Comparison of ENCODE assay signal across 8 cellular contexts in genomic region chr12:57521475-57522018, GRCh38. TPM values are rescaled to one million over a fixed set of nuclear protein-coding genes. Genes with fewer than 3 reads are reported as not detected.
DNase-seq lines count a peak whose midpoint lies in the region; ATAC-seq, FAIRE-seq and TF ChIP-seq lines count a peak whose summit lies in the region.

No MANE protein-coding gene starts in this region.

- peak overlapping the region; percentile 93 for H2AFZ ChIP-seq in IMR-90 (replicated peaks; ENCODE audit: low read length, poor library complexity)

- H3K4me3 Mint-ChIP-seq in activated CD4-positive, alpha-beta memory T cell treated with anti-CD3 and anti-CD28 coated beads for 36 hours, result peak overlapping the region; percentile 94
- peak overlapping the region; percentile 88 for H3K4me3 Mint-ChIP-seq in natural killer cell treated with Interleukin-12 subunit alpha and Interleukin-12 subunit beta and Interleukin-15 and Interleukin-18, amount 100 ng/mL, for 72 hours

- DNase-seq in AG10803 (ENCODE audit: low read depth), result peak; percentile 52
- peak; percentile 61 for DNase-seq in IMR-90
- no peak for DNase-seq in activated CD4-positive, alpha-beta memory T cell treated with anti-CD3 and anti-CD28 coated beads for 36 hours
- DNase-seq in epithelial cell of prostate (ENCODE audit: low read depth, low spot score), result peak; percentile 20
- DNase-seq in natural killer cell treated with Interleukin-12 subunit alpha and Interleukin-12 subunit beta and Interleukin-15 and Interleukin-18, amount 100 ng/mL, for 72 hours (ENCODE audit: low spot score), result no peak
- DNase-seq in RCC 7860 (ENCODE audit: low spot score), result no peak
- DNase-seq in D341Med (ENCODE audit: low spot score), result no peak
- no peak for DNase-seq in stimulated activated CD4-positive, alpha-beta T cell treated with anti-CD3 and anti-CD28 coated beads, Interleukin-15, amount 100 ng/mL, for 24 hours

- peaks cover 55% of the 10 kb centered on the region for H3K4me1 Mint-ChIP-seq in activated CD4-positive, alpha-beta memory T cell treated with anti-CD3 and anti-CD28 coated beads for 36 hours (ENCODE audit: low read depth)
- peaks cover 56 to 66% of the 10 kb centered on the region in 2 donors for H3K4me1 Mint-ChIP-seq in natural killer cell treated with Interleukin-12 subunit alpha and Interleukin-12 subunit beta and Interleukin-15 and Interleukin-18, amount 100 ng/mL, for 72 hours (ENCODE audit: low read depth in 2 of 2)

- dilution Hi-C loops in IMR-90 (cut with HindIII; ENCODE audit: low sequenced_read_pairs, unreplicated experiment), result no loop called here

- ATAC-seq in IMR-90 (ENCODE audit: low read depth), result no peak
- no peak for ATAC-seq in natural killer cell treated with Interleukin-12 subunit alpha and Interleukin-12 subunit beta and Interleukin-15 and Interleukin-18, amount 100 ng/mL, for 72 hours

- TF ChIP-seq RAD21 in IMR-90 (IDR thresholded peaks at IDR 0.05; ENCODE audit: low read length), result no peak

- H3K9me1 ChIP-seq in IMR-90 (ENCODE audit: insufficient read depth, low read length), result peaks cover 14% of the 10 kb centered on the region

- no peak for TF ChIP-seq CTCF in AG10803 (conservative IDR thresholded peaks at IDR 0.05; ENCODE audit: low read length)
- no peak; the same call in 1 of the 2 replicates for TF ChIP-seq CTCF in IMR-90 (conservative IDR thresholded peaks at IDR 0.05; ENCODE audit: low read depth, low read length)

- H2BK15ac ChIP-seq in IMR-90 (ENCODE audit: low read depth, low read length), result peak overlapping the region; percentile 81

- WGBS in IMR-90 (ENCODE audit: extremely low coverage in 2 of 2, insufficient read length in 1 of 2), 2 experiments, result 40% methylated on average over 5 of the region's 20 CpGs; no CpG with 5 or more reads in 1 of the 2 experiments

- H2AK5ac ChIP-seq in IMR-90 (ENCODE audit: low read depth, low read length), result peak overlapping the region; percentile 100

- in situ Hi-C loops in IMR-90 (cut with MboI; ENCODE audit: low sequenced_read_pairs), result no loop called here

- peak overlapping the region; percentile 100 for H3K27ac Mint-ChIP-seq in activated CD4-positive, alpha-beta memory T cell treated with anti-CD3 and anti-CD28 coated beads for 36 hours
- peak overlapping the region; percentile 98 to 100 for H3K27ac Mint-ChIP-seq in natural killer cell treated with Interleukin-12 subunit alpha and Interleukin-12 subunit beta and Interleukin-15 and Interleukin-18, amount 100 ng/mL, for 72 hours

- peak overlapping the region; percentile 85 for H4K5ac ChIP-seq in IMR-90 (ENCODE audit: low read depth, low read length)

- peak overlapping the region; percentile 94 for H3K18ac ChIP-seq in IMR-90 (ENCODE audit: low read depth, low read length)

- H3K9ac ChIP-seq in IMR-90 (ENCODE audit: low read depth, low read length), result peak overlapping the region; percentile 57

- CTCF ChIA-PET in IMR-90 (lab: Yijun Ruan, JAX), result no interaction called here
- CTCF ChIA-PET in activated CD4-positive, alpha-beta memory T cell treated with anti-CD3 and anti-CD28 coated beads for 36 hours (lab: Charles Lee), result interaction anchor here (1.1 kb wide), 1 partner anchor 172 kb away, joined by 4 read pairs; no protein-coding TSS in a partner anchor

- H3K27ac ChIP-seq in IMR-90 (ENCODE audit: insufficient read depth, low read length) (peak overlapping the region; percentile 88), epithelial cell of prostate (peak overlapping the region; percentile 98)

- POLR2A ChIA-PET in IMR-90 (lab: Charles Lee; ENCODE audit: unreplicated experiment), result no interaction called here
- POLR2A ChIA-PET in activated CD4-positive, alpha-beta memory T cell treated with anti-CD3 and anti-CD28 coated beads for 36 hours (lab: Charles Lee), result interaction anchor here (0.9 kb wide), 1 partner anchor 89 kb away, joined by 3 read pairs; no protein-coding TSS in a partner anchor

- peaks cover 38% of the 10 kb centered on the region for H3K36me3 Mint-ChIP-seq in activated CD4-positive, alpha-beta memory T cell treated with anti-CD3 and anti-CD28 coated beads for 36 hours
- peaks cover 24% of the 10 kb centered on the region for H3K36me3 Mint-ChIP-seq in natural killer cell treated with Interleukin-12 subunit alpha and Interleukin-12 subunit beta and Interleukin-15 and Interleukin-18, amount 100 ng/mL, for 72 hours

- FAIRE-seq in RCC 7860 (lab: Jason Lieb, UNC), result no peak

- H2BK5ac ChIP-seq in IMR-90 (ENCODE audit: low read depth, low read length, poor library complexity, severe bottlenecking), result peak overlapping the region; percentile 98

- no peaks in the 10 kb centered on the region for H3K9me3 ChIP-seq in IMR-90 (ENCODE audit: control insufficient read depth, insufficient read depth, low read length)

- peak overlapping the region; percentile 99 for H2BK120ac ChIP-seq in IMR-90 (ENCODE audit: low read depth, low read length)

- no TSS peak for BruUV-seq in IMR-90 (replicated peaks; lab: Mats Ljungman, UMichigan)

- no peaks in the 10 kb centered on the region for H3K27me3 ChIP-seq in IMR-90 (ENCODE audit: control insufficient read depth, insufficient read depth, low read length)

- peaks cover 41% of the 10 kb centered on the region for H3K36me3 ChIP-seq in IMR-90 (ENCODE audit: control insufficient read depth, insufficient read depth, low read length)

- H3K4me3 ChIP-seq in AG10803 (ENCODE audit: low read length), result peak overlapping the region; percentile 61
- no peak overlapping the region for H3K4me3 ChIP-seq in IMR-90 (ENCODE audit: insufficient read depth, low read depth, low read length)

- peak overlapping the region; percentile 100 for H2AK9ac ChIP-seq in IMR-90 (replicated peaks; ENCODE audit: low read depth, low read length, poor library complexity)

- peak overlapping the region; percentile 82 for H3K56ac ChIP-seq in IMR-90 (ENCODE audit: extremely low read depth, insufficient read depth, low read length)

- no peak for TF ChIP-seq POLR2A in IMR-90 (IDR thresholded peaks at IDR 0.05; ENCODE audit: low read depth, low read length)

- H3K14ac ChIP-seq in IMR-90 (replicated peaks; ENCODE audit: low read depth, low read length), result peak overlapping the region; percentile 100

- H4K20me1 ChIP-seq in IMR-90 (ENCODE audit: insufficient read depth, low read length), result peaks cover 60% of the 10 kb centered on the region

- intact Hi-C loops in IMR-90 (cut with micrococcal nuclease), result no loop called here
- intact Hi-C loops in activated CD4-positive, alpha-beta memory T cell treated with anti-CD3 and anti-CD28 coated beads for 36 hours (cut with micrococcal nuclease), result loop anchor here (1.0 to 5.0 kb wide), 8 partner anchors 26 to 443 kb away; partner anchors contain the start of genes CDK4, DCTN2, NEMP1 and TSPAN31

- H3K4ac ChIP-seq in IMR-90 (ENCODE audit: low read depth, low read length), result peak overlapping the region; percentile 100

- H3K79me1 ChIP-seq in IMR-90 (ENCODE audit: low read depth in 1 of 2, low read length in 2 of 2), result peaks cover 18 to 79% of the 10 kb centered on the region in 2 experiments

- H4K8ac ChIP-seq in IMR-90 (ENCODE audit: low read depth in 2 of 2, low read length in 2 of 2), result peak overlapping the region; percentile 69 to 100

- H3K9me3 Mint-ChIP-seq in activated CD4-positive, alpha-beta memory T cell treated with anti-CD3 and anti-CD28 coated beads for 36 hours, result no peaks in the 10 kb centered on the region
- no peaks in the 10 kb centered on the region for H3K9me3 Mint-ChIP-seq in natural killer cell treated with Interleukin-12 subunit alpha and Interleukin-12 subunit beta and Interleukin-15 and Interleukin-18, amount 100 ng/mL, for 72 hours

- H4K91ac ChIP-seq in IMR-90 (ENCODE audit: insufficient read depth, low read depth, low read length), result peak overlapping the region; percentile 96

- no peaks in the 10 kb centered on the region for H3K27me3 Mint-ChIP-seq in activated CD4-positive, alpha-beta memory T cell treated with anti-CD3 and anti-CD28 coated beads for 36 hours
- H3K27me3 Mint-ChIP-seq in natural killer cell treated with Interleukin-12 subunit alpha and Interleukin-12 subunit beta and Interleukin-15 and Interleukin-18, amount 100 ng/mL, for 72 hours, result no peaks in the 10 kb centered on the region

- H3K4me1 ChIP-seq in IMR-90 (ENCODE audit: control insufficient read depth, insufficient read depth, low read length), result peaks cover 22% of the 10 kb centered on the region

- H3K23ac ChIP-seq in IMR-90 (ENCODE audit: low read depth, low read length), result peak overlapping the region; percentile 100

- peak overlapping the region; percentile 90 for H2BK20ac ChIP-seq in IMR-90 (ENCODE audit: low read depth, low read length)

- peak overlapping the region; percentile 65; the same call in 1 of the 2 replicates for H3K4me2 ChIP-seq in IMR-90 (ENCODE audit: low read depth, low read length)

RNA-seq across cellular contexts. Expression of gene MBD6, which starts 1.1 kb away (rescaled TPM):
- 0.90 and 1.4 TPM in 2 replicates for total RNA-seq in IMR-90 (2012; rRNA removed)
- 7.9 and 9.3 TPM in 2 replicates for polyA plus RNA-seq in IMR-90 (2012; rRNA removed)
- polyA plus RNA-seq in IMR-90 (2012; cell fraction: cytosol; rRNA removed), result 6.6 and 8.1 TPM in 2 replicates
- 39.1 and 71.4 TPM in 2 replicates for polyA plus RNA-seq in IMR-90 (2012; cell fraction: nucleus; rRNA removed; ENCODE audit: low replicate concordance)
- total RNA-seq in activated CD4-positive, alpha-beta memory T cell treated with anti-CD3 and anti-CD28 coated beads for 36 hours, result 10 to 100 TPM; 43.5 to 48.2 TPM
- 100 to 1,000 TPM in 1 of 2 donors, 10 to 100 TPM in 1; 94.1 to 123 TPM for total RNA-seq in natural killer cell treated with Interleukin-12 subunit alpha and Interleukin-12 subunit beta and Interleukin-15 and Interleukin-18, amount 100 ng/mL, for 72 hours

RNA-seq across cellular contexts. Expression of gene DDIT3, which starts 1.2 kb away (rescaled TPM):
- 12.2 and 19.4 TPM in 2 replicates for total RNA-seq in IMR-90 (2012; rRNA removed)
- 29.8 and 54.4 TPM in 2 replicates for polyA plus RNA-seq in IMR-90 (2012; rRNA removed)
- 10.8 and 21.4 TPM in 2 replicates for polyA plus RNA-seq in IMR-90 (2012; cell fraction: cytosol; rRNA removed)
- 49.3 and 215 TPM in 2 replicates for polyA plus RNA-seq in IMR-90 (2012; cell fraction: nucleus; rRNA removed; ENCODE audit: low replicate concordance)
- total RNA-seq in activated CD4-positive, alpha-beta memory T cell treated with anti-CD3 and anti-CD28 coated beads for 36 hours, result 10 to 100 TPM; 24.1 to 25.2 TPM
- 10 to 100 TPM; 22.2 to 39.8 TPM for total RNA-seq in natural killer cell treated with Interleukin-12 subunit alpha and Interleukin-12 subunit beta and Interleukin-15 and Interleukin-18, amount 100 ng/mL, for 72 hours

RNA-seq across cellular contexts. Expression of gene DCTN2, which starts 25.4 kb away (rescaled TPM):
- total RNA-seq in IMR-90 (2012; rRNA removed), result 114 and 125 TPM in 2 replicates
- 107 and 130 TPM in 2 replicates for polyA plus RNA-seq in IMR-90 (2012; rRNA removed)
- 95.2 and 179 TPM in 2 replicates for polyA plus RNA-seq in IMR-90 (2012; cell fraction: cytosol; rRNA removed)
- 106 and 179 TPM in 2 replicates for polyA plus RNA-seq in IMR-90 (2012; cell fraction: nucleus; rRNA removed; ENCODE audit: low replicate concordance)
- 10 to 100 TPM; 81.0 to 85.2 TPM for total RNA-seq in activated CD4-positive, alpha-beta memory T cell treated with anti-CD3 and anti-CD28 coated beads for 36 hours
- 10 to 100 TPM; 94.2 to 98.7 TPM for total RNA-seq in natural killer cell treated with Interleukin-12 subunit alpha and Interleukin-12 subunit beta and Interleukin-15 and Interleukin-18, amount 100 ng/mL, for 72 hours

RNA-seq across cellular contexts. Expression of gene KIF5A, which starts 28.3 kb away (rescaled TPM):
- under 0.01 and 0.18 TPM in 2 replicates for total RNA-seq in IMR-90 (2012; rRNA removed)
- polyA plus RNA-seq in IMR-90 (2012; rRNA removed), result 0.09 and 0.15 TPM in 2 replicates
- 0.03 and 0.10 TPM in 2 replicates for polyA plus RNA-seq in IMR-90 (2012; cell fraction: cytosol; rRNA removed)
- 0.48 and 1.3 TPM in 2 replicates for polyA plus RNA-seq in IMR-90 (2012; cell fraction: nucleus; rRNA removed; ENCODE audit: low replicate concordance)
- under 1 TPM; 0.90 to 0.99 TPM for total RNA-seq in activated CD4-positive, alpha-beta memory T cell treated with anti-CD3 and anti-CD28 coated beads for 36 hours
- 1 to 10 TPM in 1 of 2 donors, under 1 TPM in 1; 0.29 to 2.0 TPM for total RNA-seq in natural killer cell treated with Interleukin-12 subunit alpha and Interleukin-12 subunit beta and Interleukin-15 and Interleukin-18, amount 100 ng/mL, for 72 hours

RNA-seq across cellular contexts. Expression of gene MARS1, which starts 33.7 kb away (rescaled TPM):
- total RNA-seq in IMR-90 (2012; rRNA removed), result 127 and 156 TPM in 2 replicates
- 164 and 167 TPM in 2 replicates for polyA plus RNA-seq in IMR-90 (2012; rRNA removed)
- 104 and 139 TPM in 2 replicates for polyA plus RNA-seq in IMR-90 (2012; cell fraction: cytosol; rRNA removed)
- 508 and 675 TPM in 2 replicates for polyA plus RNA-seq in IMR-90 (2012; cell fraction: nucleus; rRNA removed; ENCODE audit: low replicate concordance)
- 100 to 1,000 TPM; 354 to 364 TPM for total RNA-seq in activated CD4-positive, alpha-beta memory T cell treated with anti-CD3 and anti-CD28 coated beads for 36 hours
- total RNA-seq in natural killer cell treated with Interleukin-12 subunit alpha and Interleukin-12 subunit beta and Interleukin-15 and Interleukin-18, amount 100 ng/mL, for 72 hours, result 100 to 1,000 TPM; 336 to 446 TPM

Comparison
In these comparisons a context has a peak if more than half of its experiments do, and no peak if none do; other contexts are left out.
1. DNase-seq: peak in AG10803 (single experiment), IMR-90 (single experiment) and epithelial cell of prostate (single experiment); none in activated CD4-positive, alpha-beta memory T cell treated with anti-CD3 and anti-CD28 coated beads for 36 hours (single experiment), natural killer cell treated with Interleukin-12 subunit alpha and Interleukin-12 subunit beta and Interleukin-15 and Interleukin-18, amount 100 ng/mL, for 72 hours (single experiment), RCC 7860 (single experiment), D341Med (single experiment) and stimulated activated CD4-positive, alpha-beta T cell treated with anti-CD3 and anti-CD28 coated beads, Interleukin-15, amount 100 ng/mL, for 24 hours (single experiment).
2. RNA of gene MBD6, which starts 1.1 kb away (total RNA-seq): 94.1 to 123 TPM in natural killer cell treated with Interleukin-12 subunit alpha and Interleukin-12 subunit beta and Interleukin-15 and Interleukin-18, amount 100 ng/mL, for 72 hours and 43.5 to 48.2 TPM in activated CD4-positive, alpha-beta memory T cell treated with anti-CD3 and anti-CD28 coated beads for 36 hours; 0.90 to 1.4 TPM in IMR-90; every median in the first group is over 10 times any median in the second.